9 cellular contexts compared by ENCODE assay signal in the genomic region with DNA sequence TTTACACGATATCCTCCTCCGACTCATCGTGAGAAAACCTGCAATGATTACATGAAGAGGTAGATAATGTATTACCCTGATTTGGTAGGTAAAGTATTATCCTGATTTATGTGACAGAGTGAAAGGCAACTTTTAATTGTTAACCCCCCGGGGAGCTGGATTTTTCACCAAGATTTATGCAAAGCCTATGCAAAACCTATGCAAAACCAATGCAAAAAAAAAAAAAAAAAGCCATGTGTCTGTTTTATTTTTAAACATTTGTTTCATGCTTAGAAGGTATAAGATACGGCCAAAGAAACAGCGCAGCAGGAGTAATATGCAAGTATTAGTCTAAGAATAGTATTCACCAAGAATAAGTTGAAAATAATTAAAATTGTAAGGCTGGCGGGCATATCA.
DNase-seq lines count a peak whose midpoint lies in the region; ATAC-seq and TF ChIP-seq lines count a peak whose summit lies in the region.
"Had no signal": no experiment of that assay in that cellular context is flagged by ENCODE, and none has a peak within 500 bp of the region (broad histone marks: within the 10 kb centered on the region; RNA-seq: fewer than 3 reads in every experiment).

No MANE protein-coding gene starts in this region.

- H3K36me3 Mint-ChIP-seq in activated CD4-positive, alpha-beta T cell treated with anti-CD3 and anti-CD28 coated beads, Interleukin-2, amount 10 ng/mL, durations not matched to agents 7 days and 5 days (ENCODE audit: low read depth) = peaks cover 48% of the 10 kb centered on the region
- peaks cover 41% of the 10 kb centered on the region for H3K36me3 Mint-ChIP-seq in activated CD8-positive, alpha-beta T cell treated with anti-CD3 and anti-CD28 coated beads for 36 hours (ENCODE audit: low read depth)

- H3K27me3 ChIP-seq in iPS-20b (ENCODE audit: insufficient read depth, low read length) (no peaks in the 10 kb centered on the region), stomach (no peaks in the 10 kb centered on the region)

- H3K9me3 Mint-ChIP-seq in activated CD4-positive, alpha-beta T cell treated with anti-CD3 and anti-CD28 coated beads, Interleukin-2, amount 10 ng/mL, durations not matched to agents 7 days and 5 days = peaks cover 7% of the 10 kb centered on the region
- H3K9me3 Mint-ChIP-seq in activated CD8-positive, alpha-beta T cell treated with anti-CD3 and anti-CD28 coated beads for 36 hours = peaks cover 9% of the 10 kb centered on the region

- no peaks in the 10 kb centered on the region for H3K27me3 Mint-ChIP-seq in activated CD4-positive, alpha-beta T cell treated with anti-CD3 and anti-CD28 coated beads, Interleukin-2, amount 10 ng/mL, durations not matched to agents 7 days and 5 days
- no peaks in the 10 kb centered on the region for H3K27me3 Mint-ChIP-seq in activated CD8-positive, alpha-beta T cell treated with anti-CD3 and anti-CD28 coated beads for 36 hours

- POLR2A ChIA-PET in activated CD4-positive, alpha-beta T cell treated with anti-CD3 and anti-CD28 coated beads, Interleukin-2, amount 10 ng/mL, durations not matched to agents 7 days and 5 days (lab: Charles Lee) = no interaction called here
- POLR2A ChIA-PET in activated CD8-positive, alpha-beta T cell treated with anti-CD3 and anti-CD28 coated beads for 36 hours (lab: Charles Lee) = interaction anchor here (0.6 to 3.6 kb wide), 8 partner anchors 11 to 87 kb away, joined by 3 to 34 read pairs (median 4); no protein-coding TSS in a partner anchor

- peak overlapping the region; percentile 92 for H3K27ac Mint-ChIP-seq in activated CD4-positive, alpha-beta T cell treated with anti-CD3 and anti-CD28 coated beads, Interleukin-2, amount 10 ng/mL, durations not matched to agents 7 days and 5 days
- peak overlapping the region; percentile 99 for H3K27ac Mint-ChIP-seq in activated CD8-positive, alpha-beta T cell treated with anti-CD3 and anti-CD28 coated beads for 36 hours

- CTCF ChIA-PET in activated CD4-positive, alpha-beta T cell treated with anti-CD3 and anti-CD28 coated beads, Interleukin-2, amount 10 ng/mL, durations not matched to agents 7 days and 5 days (lab: Charles Lee) = interaction anchor here (1.3 to 1.6 kb wide), 2 partner anchors 11 to 26 kb away, joined by 3 read pairs; no protein-coding TSS in a partner anchor
- CTCF ChIA-PET in activated CD8-positive, alpha-beta T cell treated with anti-CD3 and anti-CD28 coated beads for 36 hours (lab: Charles Lee) = interaction anchor here (0.8 to 3.7 kb wide), 8 partner anchors 8 to 92 kb away, joined by 3 to 42 read pairs (median 4); no protein-coding TSS in a partner anchor

- intact Hi-C loops in activated CD8-positive, alpha-beta T cell treated with anti-CD3 and anti-CD28 coated beads for 36 hours (cut with micrococcal nuclease) = loop anchor here (2.0 kb wide), 1 partner anchor 14 kb away; no protein-coding TSS in a partner anchor
- intact Hi-C loops in stomach (cut with DNase I; ENCODE audit: low total_unique reads) = no loop called here

- 72 to 83% (median 79%) methylated on average over 7 of the region's 7 CpGs for WGBS in stomach, 5 donors

- H3K9me3 ChIP-seq in iPS-20b (ENCODE audit: insufficient read depth, low read depth, low read length) = no peaks in the 10 kb centered on the region
- H3K9me3 ChIP-seq in stomach = no peaks in the 10 kb centered on the region

- no peak for ATAC-seq in activated CD8-positive, alpha-beta T cell treated with anti-CD3 and anti-CD28 coated beads for 36 hours
- ATAC-seq in GM19467 (IDR thresholded peaks at IDR 0.05; ENCODE audit: unreplicated experiment) (no peak), GM19328 (IDR thresholded peaks at IDR 0.05; ENCODE audit: unreplicated experiment) (no peak)
- ATAC-seq: Panc1 had no signal

- no peaks in the 10 kb centered on the region for H3K36me3 ChIP-seq in iPS-20b (ENCODE audit: insufficient read depth, low read depth, low read length)
- no peaks in the 10 kb centered on the region for H3K36me3 ChIP-seq in stomach

- H3K4me3 Mint-ChIP-seq in activated CD4-positive, alpha-beta T cell treated with anti-CD3 and anti-CD28 coated beads, Interleukin-2, amount 10 ng/mL, durations not matched to agents 7 days and 5 days = peak overlapping the region; percentile 89
- H3K4me3 Mint-ChIP-seq in activated CD8-positive, alpha-beta T cell treated with anti-CD3 and anti-CD28 coated beads for 36 hours = peak overlapping the region; percentile 93

- TF ChIP-seq EP300 in stomach (IDR thresholded peaks at IDR 0.05) = no peak

- peak overlapping the region; percentile 65; the same call in 1 of the 2 replicates for H3K9ac ChIP-seq in iPS-20b (ENCODE audit: low read depth, low read length)

- TF ChIP-seq POLR2A in stomach (IDR thresholded peaks at IDR 0.05) = no peak

- TF ChIP-seq CTCF in activated CD8-positive, alpha-beta T cell treated with anti-CD3 and anti-CD28 coated beads for 36 hours (IDR thresholded peaks at IDR 0.05) = no peak
- no peak for TF ChIP-seq CTCF in stomach (IDR thresholded peaks at IDR 0.05)

- peaks cover 88% of the 10 kb centered on the region for H3K4me1 Mint-ChIP-seq in activated CD4-positive, alpha-beta T cell treated with anti-CD3 and anti-CD28 coated beads, Interleukin-2, amount 10 ng/mL, durations not matched to agents 7 days and 5 days
- peaks cover 70% of the 10 kb centered on the region for H3K4me1 Mint-ChIP-seq in activated CD8-positive, alpha-beta T cell treated with anti-CD3 and anti-CD28 coated beads for 36 hours (ENCODE audit: low read depth)

- H3K27ac ChIP-seq in iPS-20b (ENCODE audit: low read length) (peak overlapping the region; percentile 74), stomach (peak overlapping the region in 3 of 5 donors; percentile 29 to 72 (median 44))

- H3K4me1 ChIP-seq in iPS-20b (ENCODE audit: insufficient read depth, low read length) (peaks cover 31% of the 10 kb centered on the region; the same call in 1 of the 2 replicates), stomach (peaks cover 0 to 13% (median 0%) of the 10 kb centered on the region in 4 donors)

- peak overlapping the region; percentile 53 for H3K4me3 ChIP-seq in iPS-20b (ENCODE audit: low read length)
- peak overlapping the region; percentile 9 to 33 (median 26) for H3K4me3 ChIP-seq in stomach

- no peak for DNase-seq in activated CD4-positive, alpha-beta T cell treated with anti-CD3 and anti-CD28 coated beads, Interleukin-2, amount 10 ng/mL, durations not matched to agents 7 days and 5 days
- DNase-seq in activated CD4-positive, alpha-beta T cell treated with anti-CD3 and anti-CD28 coated beads, Interleukin-2, amount 50 U/mL, for 4 hours = no peak
- no peak for DNase-seq in activated CD8-positive, alpha-beta T cell treated with anti-CD3 and anti-CD28 coated beads for 36 hours
- no peak for DNase-seq in stomach
- DNase-seq in effector CD4-positive, alpha-beta T cell = no peak
